18 cellular contexts compared by ENCODE assay signal in genomic region chrX:150421816-150422215, GRCh38. TPM values are rescaled to one million over a fixed set of nuclear protein-coding genes. Genes with fewer than 3 reads are reported as not detected.
DNase-seq lines count a peak whose midpoint lies in the region; ATAC-seq and TF ChIP-seq lines count a peak whose summit lies in the region.
"Had no signal": no experiment of that assay in that cellular context is flagged by ENCODE, and none has a peak within 500 bp of the region (broad histone marks: within the 10 kb centered on the region; RNA-seq: fewer than 3 reads in every experiment).

No MANE protein-coding gene starts in this region.

- H3K9me3 ChIP-seq in WERI-Rb-1 (ENCODE audit: severe bottlenecking) = no peaks in the 10 kb centered on the region
- H3K9me3 ChIP-seq: vagina had no signal

- H3K4me3 ChIP-seq in WERI-Rb-1 (ENCODE audit: low read depth, low read length) = no peak overlapping the region
- H3K4me3 ChIP-seq: vagina had no signal

- DNase-seq in NCI-H2227 (lab: John Stamatoyannopoulos, UW; ENCODE audit: unreplicated experiment) = peak; percentile 5
- DNase-seq in NCI-H2227 treated with DMSO at 0.1 percent for 48 hours (lab: John Stamatoyannopoulos, UW) = no peak
- DNase-seq in astrocyte of the hippocampus (ENCODE audit: low read depth, low spot score) = peak; percentile 48
- DNase-seq in left ventricle myocardium superior = peak; percentile 58
- DNase-seq in stromal cell of bone marrow (ENCODE audit: low read depth) = peak; percentile 28
- no peak for DNase-seq in WERI-Rb-1
- DNase-seq in middle frontal gyrus (ENCODE audit: extremely low spot score, low spot score) = no peak
- DNase-seq: 8988T; activated CD4-positive, alpha-beta T cell treated with anti-CD3 and anti-CD28 coated beads for 48 hours; dermis blood vessel endothelial cell; left colon; NCI-H2171 treated with DMSO at 0.1 percent for 48 hours; NCI-H774; nephron progenitor cell; SHP77 treated with DMSO at 0.1 percent for 48 hours; stimulated activated CD4-positive, alpha-beta T cell treated with anti-CD3 and anti-CD28 coated beads, Interleukin-12 subunit alpha, Interleukin-12 subunit beta, amount 100 ng/mL, for 4 hours had no signal

- peaks cover 53% of the 10 kb centered on the region for H3K27me3 ChIP-seq in WERI-Rb-1 (ENCODE audit: insufficient read depth, low read depth, severe bottlenecking)
- H3K27me3 ChIP-seq: vagina had no signal

- ATAC-seq in left ventricle myocardium superior (peak; percentile 52), GM18858 (IDR thresholded peaks at IDR 0.05; ENCODE audit: unreplicated experiment) (no peak)
- ATAC-seq: left colon had no signal

- no peaks in the 10 kb centered on the region for H3K36me3 ChIP-seq in WERI-Rb-1
- H3K36me3 ChIP-seq: vagina had no signal

- no peak overlapping the region for H3K27ac ChIP-seq in WERI-Rb-1
- H3K27ac ChIP-seq: vagina had no signal

- no peak for TF ChIP-seq CTCF in WERI-Rb-1 (IDR thresholded peaks at IDR 0.05; ENCODE audit: low read depth, low read length)

- intact Hi-C loops in left ventricle myocardium superior (cut with micrococcal nuclease) = no loop called here

RNA-seq across cellular contexts. Expression of gene MAMLD1, which starts 58.7 kb away (rescaled TPM):
- 2.3 TPM for total RNA-seq in left ventricle myocardium superior

Comparison
In these comparisons a context has a peak if more than half of its experiments do, and no peak if none do; other contexts are left out.
1. DNase-seq: peak in NCI-H2227 (single experiment), astrocyte of the hippocampus (single experiment), left ventricle myocardium superior (single experiment) and stromal cell of bone marrow (single experiment); none in NCI-H2227 treated with DMSO at 0.1 percent for 48 hours (single experiment), WERI-Rb-1 (single experiment) and middle frontal gyrus (single experiment).